ENCODE assay signal across 12 cellular contexts in genomic region chr10:112804036-112804435, GRCh38.
DNase-seq lines count a peak whose midpoint lies in the region; ATAC-seq and TF ChIP-seq lines count a peak whose summit lies in the region.
"Had no signal": no experiment of that assay in that cellular context is flagged by ENCODE, and none has a peak within 500 bp of the region (broad histone marks: within the 10 kb centered on the region; RNA-seq: fewer than 3 reads in every experiment).

No MANE protein-coding gene starts in this region.

- H3K9me3 ChIP-seq in PC-3 (ENCODE audit: low read length) (no peaks in the 10 kb centered on the region), upper lobe of left lung (no peaks in the 10 kb centered on the region)
- H3K9me3 ChIP-seq: ovary had no signal

- H2AFZ ChIP-seq in PC-3 (ENCODE audit: low read length) = no peak overlapping the region

- H3K27ac ChIP-seq in PC-3 (ENCODE audit: low read length) (peak overlapping the region; percentile 8; the same call in 1 of the 2 replicates), upper lobe of left lung (no peak overlapping the region)
- H3K27ac ChIP-seq: ovary had no signal

- TF ChIP-seq CTCF in PC-3 (conservative IDR thresholded peaks at IDR 0.05; ENCODE audit: low read depth, low read length) (no peak), upper lobe of left lung (IDR thresholded peaks at IDR 0.05) (no peak)

- H3F3A ChIP-seq in PC-3 (ENCODE audit: low read length, unreplicated experiment) = no peaks in the 10 kb centered on the region

- no peaks in the 10 kb centered on the region for H3K79me2 ChIP-seq in PC-3 (ENCODE audit: low read length)

- peak overlapping the region; percentile 19; the same call in 1 of the 2 replicates for H3K4me2 ChIP-seq in PC-3 (ENCODE audit: low read length)

- H3K4me3 ChIP-seq in PC-3 (ENCODE audit: low read length) = no peak overlapping the region
- no peak overlapping the region for H3K4me3 ChIP-seq in upper lobe of left lung
- H3K4me3 ChIP-seq: ovary had no signal

- POLR2A ChIA-PET in PC-3 (lab: Charles Lee; ENCODE audit: unreplicated experiment) = no interaction called here

- no peak overlapping the region for H3K27ac Mint-ChIP-seq in activated CD8-positive, alpha-beta memory T cell treated with anti-CD3 and anti-CD28 coated beads, Interleukin-2, amount 10 ng/mL, durations not matched to agents 7 days and 5 days

- H3K4me1 ChIP-seq in PC-3 (ENCODE audit: insufficient read depth, low read length) = peaks cover 9% of the 10 kb centered on the region; the same call in 1 of the 2 replicates
- H3K4me1 ChIP-seq in upper lobe of left lung = peaks cover 0 to 4% (median 3%) of the 10 kb centered on the region in 4 donors

- peak; percentile 22 for DNase-seq in activated CD8-positive, alpha-beta memory T cell treated with anti-CD3 and anti-CD28 coated beads, Interleukin-2, amount 10 ng/mL, durations not matched to agents 7 days and 5 days
- no peak for DNase-seq in activated CD8-positive, alpha-beta memory T cell treated with anti-CD3 and anti-CD28 coated beads, Interleukin-2, amount 50 U/mL, for 48 hours
- DNase-seq in PC-3 = peak; percentile 12
- peak; percentile 53 to 58 for DNase-seq in left colon
- peak; percentile 39 for DNase-seq in ureter (ENCODE audit: low spot score)
- no peak for DNase-seq in left ventricle myocardium superior
- DNase-seq in upper lobe of left lung = no peak
- no peak for DNase-seq in T-helper 1 cell
- DNase-seq: EL; ovary; stimulated activated CD4-positive, alpha-beta T cell treated with anti-CD3 and anti-CD28 coated beads, Interleukin-1b, Interleukin-23, amount 100 ng/mL, for 48 hours; stimulated activated naive CD8-positive, alpha-beta T cell treated with anti-CD3 and anti-CD28 coated beads, Interleukin-15, Interleukin-2, amounts not matched to agents 100 U/mL and 50 U/mL, for 24 hours had no signal

- intact Hi-C loops in PC-3 (cut with micrococcal nuclease) = no loop called here
- intact Hi-C loops in left colon (cut with DNase I, micrococcal nuclease) = no loop called here
- intact Hi-C loops in left ventricle myocardium superior (cut with micrococcal nuclease) = no loop called here

- TF ChIP-seq EP300 in upper lobe of left lung (IDR thresholded peaks at IDR 0.05) = no peak

- H3K36me3 ChIP-seq in PC-3 (ENCODE audit: low read depth, low read length) = no peaks in the 10 kb centered on the region
- H3K36me3 ChIP-seq in upper lobe of left lung = no peaks in the 10 kb centered on the region
- H3K36me3 ChIP-seq: ovary had no signal

- H3K9me2 ChIP-seq in PC-3 (replicated peaks; ENCODE audit: low read length) = no peaks in the 10 kb centered on the region

- no peaks in the 10 kb centered on the region for H3K9me3 Mint-ChIP-seq in activated CD8-positive, alpha-beta memory T cell treated with anti-CD3 and anti-CD28 coated beads, Interleukin-2, amount 10 ng/mL, durations not matched to agents 7 days and 5 days (ENCODE audit: low read depth)

- no peak overlapping the region for H3K9ac ChIP-seq in PC-3 (ENCODE audit: low read length)

- CTCF ChIA-PET in activated CD8-positive, alpha-beta memory T cell treated with anti-CD3 and anti-CD28 coated beads, Interleukin-2, amount 10 ng/mL, durations not matched to agents 7 days and 5 days (lab: Charles Lee) = no interaction called here
- CTCF ChIA-PET in PC-3 (lab: Charles Lee) = no interaction called here

- H3K4me3 Mint-ChIP-seq in activated CD8-positive, alpha-beta memory T cell treated with anti-CD3 and anti-CD28 coated beads, Interleukin-2, amount 10 ng/mL, durations not matched to agents 7 days and 5 days = no peak overlapping the region

- no peaks in the 10 kb centered on the region for H4K20me1 ChIP-seq in PC-3 (ENCODE audit: low read length)

- no peak for ATAC-seq in activated CD8-positive, alpha-beta memory T cell treated with anti-CD3 and anti-CD28 coated beads, Interleukin-2, amount 10 ng/mL, durations not matched to agents 7 days and 5 days
- ATAC-seq in PC-3 (no peak), left colon (peak; percentile 78), left ventricle myocardium superior (no peak), upper lobe of left lung (ENCODE audit: low FRiP score in 2 of 2) (no peak)
- ATAC-seq: stimulated activated naive CD8-positive, alpha-beta T cell treated with anti-CD3 and anti-CD28 coated beads, Interleukin-15, Interleukin-2, amounts not matched to agents 100 U/mL and 50 U/mL, for 24 hours had no signal

- WGBS in upper lobe of left lung, 2 donors = 58 to 75% methylated on average over 2 to 3 of the region's 3 CpGs

- H3K27me3 Mint-ChIP-seq in activated CD8-positive, alpha-beta memory T cell treated with anti-CD3 and anti-CD28 coated beads, Interleukin-2, amount 10 ng/mL, durations not matched to agents 7 days and 5 days = no peaks in the 10 kb centered on the region

- peaks cover 2% of the 10 kb centered on the region for H3K36me3 Mint-ChIP-seq in activated CD8-positive, alpha-beta memory T cell treated with anti-CD3 and anti-CD28 coated beads, Interleukin-2, amount 10 ng/mL, durations not matched to agents 7 days and 5 days

- no peaks in the 10 kb centered on the region for H3K27me3 ChIP-seq in PC-3 (ENCODE audit: low read length)
- no peaks in the 10 kb centered on the region for H3K27me3 ChIP-seq in upper lobe of left lung
- H3K27me3 ChIP-seq: ovary had no signal

- BruUV-seq in PC-3 (replicated peaks; lab: Mats Ljungman, UMichigan) = no TSS peak

- no peaks in the 10 kb centered on the region for H3K4me1 Mint-ChIP-seq in activated CD8-positive, alpha-beta memory T cell treated with anti-CD3 and anti-CD28 coated beads, Interleukin-2, amount 10 ng/mL, durations not matched to agents 7 days and 5 days

- no peak for TF ChIP-seq POLR2A in upper lobe of left lung (IDR thresholded peaks at IDR 0.05)

Comparison
In these comparisons a context has a peak if more than half of its experiments do, and no peak if none do; other contexts are left out.
1. DNase-seq: peak in activated CD8-positive, alpha-beta memory T cell treated with anti-CD3 and anti-CD28 coated beads, Interleukin-2, amount 10 ng/mL, durations not matched to agents 7 days and 5 days (single experiment), PC-3 (single experiment), left colon (2 of 2) and ureter (single experiment); none in activated CD8-positive, alpha-beta memory T cell treated with anti-CD3 and anti-CD28 coated beads, Interleukin-2, amount 50 U/mL, for 48 hours (single experiment), left ventricle myocardium superior (single experiment), upper lobe of left lung (0 of 2) and T-helper 1 cell (0 of 5).